ENCODE assay signal across 8 cellular contexts in genomic region chr1:53220962-53221286, GRCh38. TPM values are rescaled to one million over a fixed set of nuclear protein-coding genes. Genes with fewer than 3 reads are reported as not detected.
A peak's percentile ranks its signal among the peaks of the same experiment; 100 is the strongest.
DNase-seq lines count a peak whose midpoint lies in the region; ATAC-seq and TF ChIP-seq lines count a peak whose summit lies in the region.

No MANE protein-coding gene starts in this region.

- H3K9me3 ChIP-seq in adrenal gland (replicated peaks in 1 of 3), result no peaks in the 10 kb centered on the region

- peaks cover 0 to 13% of the 10 kb centered on the region in 2 donors for H3K4me1 ChIP-seq in adrenal gland (replicated peaks in 1 of 2)

- TF ChIP-seq CTCF in adrenal gland (IDR thresholded peaks at IDR 0.05), result no peak

- H3K4me3 ChIP-seq in adrenal gland, result peak overlapping the region; percentile 68 to 85 (median 76)

- peak overlapping the region; percentile 92 to 97 (median 95) for H3K27ac ChIP-seq in adrenal gland
- H3K27ac ChIP-seq in temporal lobe (ENCODE audit: low read depth, low read length), result peak overlapping the region; percentile 91

- H3K4me3 Mint-ChIP-seq in T-helper 2 cell treated with Interferon-gamma antibody and Interleukin-4, amounts not matched to agents 5 μg/mL and 100 μg/mL, for 36 hours, result peak overlapping the region; percentile 89

- no peaks in the 10 kb centered on the region for H3K9me3 Mint-ChIP-seq in T-helper 2 cell treated with Interferon-gamma antibody and Interleukin-4, amounts not matched to agents 5 μg/mL and 100 μg/mL, for 36 hours

- peaks cover 20% of the 10 kb centered on the region for H3K4me1 Mint-ChIP-seq in T-helper 2 cell treated with Interferon-gamma antibody and Interleukin-4, amounts not matched to agents 5 μg/mL and 100 μg/mL, for 36 hours (ENCODE audit: low read depth)

- no peaks in the 10 kb centered on the region for H3K27me3 Mint-ChIP-seq in T-helper 2 cell treated with Interferon-gamma antibody and Interleukin-4, amounts not matched to agents 5 μg/mL and 100 μg/mL, for 36 hours (ENCODE audit: low read depth)

- peaks cover 15% of the 10 kb centered on the region for H3K36me3 Mint-ChIP-seq in T-helper 2 cell treated with Interferon-gamma antibody and Interleukin-4, amounts not matched to agents 5 μg/mL and 100 μg/mL, for 36 hours (ENCODE audit: low read depth)

- 43 to 51% (median 49%) methylated on average over 3 of the region's 3 CpGs for WGBS in adrenal gland, 4 donors

- DNase-seq in T-helper 2 cell treated with Interferon-gamma antibody and Interleukin-4, amounts not matched to agents 5 μg/mL and 100 μg/mL, for 36 hours (ENCODE audit: low spot score), result no peak
- DNase-seq in T-helper 2 cell, result no peak
- peak in 1 of 7 donors; percentile 36 for DNase-seq in adrenal gland
- peak; percentile 46 for DNase-seq in kidney glomerular epithelial cell (lab: John Stamatoyannopoulos, UW)
- DNase-seq in SKM-1 (lab: John Stamatoyannopoulos, UW; ENCODE audit: unreplicated experiment), result no peak
- DNase-seq in AML-193 (lab: John Stamatoyannopoulos, UW), result no peak

- ATAC-seq in GM19395 (IDR thresholded peaks at IDR 0.05; ENCODE audit: unreplicated experiment), result no peak

- peak overlapping the region; percentile 93 for H3K27ac Mint-ChIP-seq in T-helper 2 cell treated with Interferon-gamma antibody and Interleukin-4, amounts not matched to agents 5 μg/mL and 100 μg/mL, for 36 hours

- TF ChIP-seq POLR2A in adrenal gland (IDR thresholded peaks at IDR 0.05), result no peak

- H3K27me3 ChIP-seq in adrenal gland, result no peaks in the 10 kb centered on the region

- peaks cover 0 to 8% of the 10 kb centered on the region in 2 donors for H3K36me3 ChIP-seq in adrenal gland (replicated peaks in 1 of 2)

- intact Hi-C loops in adrenal gland (cut with DNase I), result no loop called here

RNA-seq across cellular contexts. Expression of gene CZIB, which starts 0.5 kb away (rescaled TPM):
- 10 to 100 TPM; 21.2 to 67.4 (median 54.9) TPM for total RNA-seq in adrenal gland
- 100 to 1,000 TPM in 2 of 3 donors, 10 to 100 TPM in 1; 60.2 to 108 (median 103) TPM for polyA plus RNA-seq in adrenal gland
- 28.5 TPM for total RNA-seq in temporal lobe

RNA-seq across cellular contexts. Expression of gene MAGOH, which starts 17.4 kb away (rescaled TPM):
- 10 to 100 TPM; 14.5 to 39.6 (median 29.9) TPM for total RNA-seq in adrenal gland
- polyA plus RNA-seq in adrenal gland, result 100 to 1,000 TPM in 1 of 3 donors, 10 to 100 TPM in 2; 87.0 to 119 (median 95.8) TPM
- 15.5 TPM for total RNA-seq in temporal lobe

RNA-seq across cellular contexts. Expression of gene CPT2, which starts 24.3 kb away (rescaled TPM):
- total RNA-seq in adrenal gland (10 to 100 TPM; 35.6 to 61.3 (median 43.1) TPM), temporal lobe (3.0 TPM)
- 10 to 100 TPM in 2 of 3 donors, 1 to 10 TPM in 1; 7.8 to 79.5 (median 10.3) TPM for polyA plus RNA-seq in adrenal gland
